ENCODE assay signal across 1 cellular context in the genomic region with DNA sequence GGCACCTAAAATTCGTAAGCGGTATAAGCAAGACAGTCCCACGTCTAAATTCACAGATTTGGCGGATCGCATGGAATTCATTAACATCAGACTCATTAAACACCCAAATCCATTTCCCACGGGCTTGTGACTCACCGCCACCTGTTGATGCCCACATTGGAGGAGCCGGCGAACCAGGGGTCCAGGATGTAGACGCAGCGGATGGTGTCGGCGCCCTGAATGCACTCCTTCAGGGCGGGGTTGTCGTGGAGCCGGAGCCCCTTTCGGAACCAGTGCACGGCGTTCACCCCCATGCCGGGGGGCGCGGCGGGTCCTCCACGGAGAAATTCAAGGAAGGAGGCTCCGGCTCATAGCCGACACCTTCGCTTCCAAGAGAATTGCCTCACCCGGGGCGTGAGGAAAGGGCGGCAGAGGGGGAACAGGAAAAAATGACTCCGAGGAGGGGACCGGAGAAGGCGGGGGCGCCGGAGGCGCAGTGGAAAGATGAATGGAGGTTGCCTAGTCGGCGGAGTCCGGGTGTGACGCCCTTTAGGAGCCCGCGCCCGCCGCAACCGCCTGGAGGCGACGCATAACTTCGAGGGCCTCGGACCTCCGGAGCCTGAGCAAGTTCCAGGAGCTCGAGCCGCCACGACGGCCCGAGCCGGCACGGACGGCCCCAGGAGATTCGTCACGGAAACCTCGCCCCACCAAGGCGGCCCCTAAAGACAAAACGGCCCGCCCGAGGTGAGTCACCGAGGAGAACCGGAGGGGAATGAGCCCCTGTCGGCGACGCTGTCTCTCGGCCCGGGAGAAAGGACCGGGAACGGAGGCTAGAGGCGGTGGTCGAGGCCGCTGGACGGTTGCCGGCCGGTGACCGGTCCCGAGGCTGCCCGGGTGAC.
TF ChIP-seq lines count a peak whose summit lies in the region.

No MANE protein-coding gene starts in this region.

TF ChIP-seq in endothelial cell of umbilical vein, 7 proteins besides CTCF, POLR2A, EP300 and RAD21 (continued from another document):
- TF ChIP-seq MYC (IDR thresholded peaks at IDR 0.05; ENCODE audit: low read depth, low read length), result no peak
